ENCODE assay signal across 1 cellular context in the genomic region with DNA sequence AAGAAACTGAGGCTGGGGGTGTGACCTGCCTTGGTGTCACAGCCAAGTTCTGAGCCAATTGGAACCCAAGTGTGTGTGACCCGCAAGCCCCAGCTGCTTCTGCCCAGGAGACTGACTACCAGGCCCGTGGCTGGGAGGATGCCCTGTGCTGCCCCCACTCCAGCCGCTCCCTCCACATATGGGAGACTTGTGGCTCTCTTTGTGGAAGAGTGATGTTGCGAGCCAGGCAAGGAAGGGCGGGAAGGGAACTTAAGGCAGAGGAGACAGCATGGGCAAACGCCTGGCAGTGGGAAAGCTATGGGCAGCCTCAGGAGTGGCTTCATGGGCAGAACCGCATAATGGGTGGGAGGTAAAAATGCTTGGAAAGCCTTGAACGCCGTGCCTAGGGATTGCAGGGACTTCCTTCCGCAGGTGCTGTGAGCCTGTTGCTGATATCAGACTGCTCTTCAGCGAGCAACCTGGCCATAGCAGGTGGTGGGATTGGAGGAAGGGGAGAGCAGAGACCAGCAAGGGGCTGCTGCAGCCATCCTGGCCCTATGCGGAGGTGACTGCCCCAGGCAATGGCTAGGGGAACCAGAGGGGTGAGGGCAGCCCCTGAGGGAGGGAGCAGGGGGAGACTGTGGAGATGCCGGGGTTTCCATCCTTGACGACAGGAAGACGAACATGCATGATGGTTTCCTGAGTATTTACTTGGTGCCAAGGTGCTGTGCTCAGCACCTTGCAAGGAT.
TF ChIP-seq lines count a peak whose summit lies in the region.

No MANE protein-coding gene starts in this region.

TF ChIP-seq in WTC11, 78 proteins besides CTCF, POLR2A, EP300 and RAD21 (continued from another document):
- TF ChIP-seq, protein P1, sequence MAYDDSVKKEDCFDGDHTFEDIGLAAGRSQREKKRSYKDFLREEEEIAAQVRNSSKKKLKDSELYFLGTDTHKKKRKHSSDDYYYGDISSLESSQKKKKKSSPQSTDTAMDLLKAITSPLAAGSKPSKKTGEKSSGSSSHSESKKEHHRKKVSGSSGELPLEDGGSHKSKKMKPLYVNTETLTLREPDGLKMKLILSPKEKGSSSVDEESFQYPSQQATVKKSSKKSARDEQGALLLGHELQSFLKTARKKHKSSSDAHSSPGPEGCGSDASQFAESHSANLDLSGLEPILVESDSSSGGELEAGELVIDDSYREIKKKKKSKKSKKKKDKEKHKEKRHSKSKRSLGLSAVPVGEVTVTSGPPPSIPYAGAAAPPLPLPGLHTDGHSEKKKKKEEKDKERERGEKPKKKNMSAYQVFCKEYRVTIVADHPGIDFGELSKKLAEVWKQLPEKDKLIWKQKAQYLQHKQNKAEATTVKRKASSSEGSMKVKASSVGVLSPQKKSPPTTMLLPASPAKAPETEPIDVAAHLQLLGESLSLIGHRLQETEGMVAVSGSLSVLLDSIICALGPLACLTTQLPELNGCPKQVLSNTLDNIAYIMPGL (CRISPR knock-in tag; IDR thresholded peaks at IDR 0.05): no peak
- no peak for TF ChIP-seq ESRRA (CRISPR knock-in tag; IDR thresholded peaks at IDR 0.05; ENCODE audit: borderline replicate concordance)
